ENCODE assay signal across 20 cellular contexts in the genomic region with DNA sequence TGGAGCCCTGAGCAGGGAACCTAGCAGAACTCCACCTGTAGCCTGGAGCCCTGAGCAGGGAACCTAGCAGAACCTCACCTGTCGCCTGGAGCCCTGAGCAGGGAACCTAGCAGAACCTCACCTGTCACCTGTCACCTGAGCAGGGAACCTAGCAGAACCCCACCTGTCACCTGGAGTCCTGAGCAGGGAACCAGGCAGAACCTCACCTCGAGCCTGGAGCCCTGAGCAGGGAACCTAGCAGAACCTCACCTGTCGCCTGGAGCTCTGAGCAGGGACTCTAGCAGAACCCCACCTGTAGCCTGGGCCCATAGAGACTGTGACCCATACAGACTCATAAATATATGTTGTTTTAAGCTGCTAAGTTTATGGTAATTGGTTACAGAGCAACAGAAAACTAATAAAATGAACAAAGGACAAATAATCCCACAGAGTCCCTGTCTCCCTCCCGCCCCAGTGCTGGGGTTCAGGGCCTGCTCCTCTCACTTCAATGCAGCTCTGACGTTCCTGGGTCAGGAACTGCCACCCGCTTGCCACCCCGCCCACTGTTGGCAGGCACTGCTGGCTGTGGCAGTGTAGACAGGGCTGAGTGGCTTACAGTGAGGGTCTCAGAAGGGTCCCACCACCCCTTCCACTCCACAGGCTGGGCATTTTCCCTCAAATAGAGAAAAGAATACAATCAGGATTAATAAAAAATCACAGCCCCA.
DNase-seq lines count a peak whose midpoint lies in the region; ATAC-seq and TF ChIP-seq lines count a peak whose summit lies in the region.
"Had no signal": no experiment of that assay in that cellular context is flagged by ENCODE, and none has a peak within 500 bp of the region (broad histone marks: within the 10 kb centered on the region; RNA-seq: fewer than 3 reads in every experiment).

No MANE protein-coding gene starts in this region.

- peaks cover 40% of the 10 kb centered on the region for H3K4me1 Mint-ChIP-seq in activated naive CD4-positive, alpha-beta T cell treated with anti-CD3 and anti-CD28 coated beads, Interleukin-2, amount 50 U/mL, for 24 hours
- no peaks in the 10 kb centered on the region for H3K4me1 Mint-ChIP-seq in activated naive CD4-positive, alpha-beta T cell treated with anti-CD3 and anti-CD28 coated beads, Interleukin-2, amount 10 ng/mL, durations not matched to agents 7 days and 5 days
- peaks cover 40% of the 10 kb centered on the region for H3K4me1 Mint-ChIP-seq in activated T-helper 17 cell treated with anti-CD3 and anti-CD28 coated beads, Interleukin-2, amount 50 U/mL, for 72 hours
- peaks cover 43% of the 10 kb centered on the region for H3K4me1 Mint-ChIP-seq in stimulated activated naive CD8-positive, alpha-beta T cell treated with anti-CD3 and anti-CD28 coated beads, Interleukin-15, amount 100 ng/mL, for 72 hours
- H3K4me1 Mint-ChIP-seq: CD14-positive monocyte had no signal

- H3K4me3 Mint-ChIP-seq in activated naive CD4-positive, alpha-beta T cell treated with anti-CD3 and anti-CD28 coated beads, Interleukin-2, amount 50 U/mL, for 24 hours: no peak overlapping the region
- H3K4me3 Mint-ChIP-seq in activated naive CD4-positive, alpha-beta T cell treated with anti-CD3 and anti-CD28 coated beads, Interleukin-2, amount 10 ng/mL, durations not matched to agents 7 days and 5 days: no peak overlapping the region
- H3K4me3 Mint-ChIP-seq in activated T-helper 17 cell treated with anti-CD3 and anti-CD28 coated beads, Interleukin-2, amount 50 U/mL, for 72 hours: peak overlapping the region; percentile 29
- H3K4me3 Mint-ChIP-seq in stimulated activated naive CD8-positive, alpha-beta T cell treated with anti-CD3 and anti-CD28 coated beads, Interleukin-15, amount 100 ng/mL, for 72 hours: no peak overlapping the region
- H3K4me3 Mint-ChIP-seq: CD14-positive monocyte had no signal

- CTCF ChIA-PET in activated naive CD4-positive, alpha-beta T cell treated with anti-CD3 and anti-CD28 coated beads, Interleukin-2, amount 10 ng/mL, durations not matched to agents 7 days and 5 days (lab: Charles Lee): interaction anchor here (1.4 kb wide), 1 partner anchor 9 kb away, joined by 4 read pairs; no protein-coding TSS in a partner anchor

- no peak for TF ChIP-seq CTCF in psoas muscle (IDR thresholded peaks at IDR 0.05)

- no peaks in the 10 kb centered on the region for H3K27me3 Mint-ChIP-seq in activated naive CD4-positive, alpha-beta T cell treated with anti-CD3 and anti-CD28 coated beads, Interleukin-2, amount 50 U/mL, for 24 hours
- no peaks in the 10 kb centered on the region for H3K27me3 Mint-ChIP-seq in activated naive CD4-positive, alpha-beta T cell treated with anti-CD3 and anti-CD28 coated beads, Interleukin-2, amount 10 ng/mL, durations not matched to agents 7 days and 5 days
- no peaks in the 10 kb centered on the region for H3K27me3 Mint-ChIP-seq in activated T-helper 17 cell treated with anti-CD3 and anti-CD28 coated beads, Interleukin-2, amount 50 U/mL, for 72 hours
- H3K27me3 Mint-ChIP-seq in stimulated activated naive CD8-positive, alpha-beta T cell treated with anti-CD3 and anti-CD28 coated beads, Interleukin-15, amount 100 ng/mL, for 72 hours: no peaks in the 10 kb centered on the region

- H3K27me3 ChIP-seq in psoas muscle (ENCODE audit: insufficient read depth in 3 of 3, low read length in 2 of 3): no peaks in the 10 kb centered on the region

- no peak for ATAC-seq in activated T-helper 17 cell treated with anti-CD3 and anti-CD28 coated beads, Interleukin-2, amount 50 U/mL, for 72 hours (replicated peaks)
- ATAC-seq in stimulated activated naive CD8-positive, alpha-beta T cell treated with anti-CD3 and anti-CD28 coated beads, Interleukin-15, amount 100 ng/mL, for 72 hours: no peak
- ATAC-seq in psoas muscle: no peak
- ATAC-seq: Panc1 had no signal

- peak overlapping the region; percentile 38 for H3K27ac Mint-ChIP-seq in activated naive CD4-positive, alpha-beta T cell treated with anti-CD3 and anti-CD28 coated beads, Interleukin-2, amount 50 U/mL, for 24 hours
- no peak overlapping the region for H3K27ac Mint-ChIP-seq in activated naive CD4-positive, alpha-beta T cell treated with anti-CD3 and anti-CD28 coated beads, Interleukin-2, amount 10 ng/mL, durations not matched to agents 7 days and 5 days
- H3K27ac Mint-ChIP-seq in activated T-helper 17 cell treated with anti-CD3 and anti-CD28 coated beads, Interleukin-2, amount 50 U/mL, for 72 hours: peak overlapping the region; percentile 90
- H3K27ac Mint-ChIP-seq in stimulated activated naive CD8-positive, alpha-beta T cell treated with anti-CD3 and anti-CD28 coated beads, Interleukin-15, amount 100 ng/mL, for 72 hours: peak overlapping the region; percentile 64 to 92

- no peak overlapping the region for H3K27ac ChIP-seq in psoas muscle

- H3K4me3 ChIP-seq in psoas muscle: no peak overlapping the region

- peaks cover 24% of the 10 kb centered on the region for H3K36me3 Mint-ChIP-seq in activated naive CD4-positive, alpha-beta T cell treated with anti-CD3 and anti-CD28 coated beads, Interleukin-2, amount 50 U/mL, for 24 hours
- peaks cover 27% of the 10 kb centered on the region for H3K36me3 Mint-ChIP-seq in activated naive CD4-positive, alpha-beta T cell treated with anti-CD3 and anti-CD28 coated beads, Interleukin-2, amount 10 ng/mL, durations not matched to agents 7 days and 5 days
- H3K36me3 Mint-ChIP-seq in activated T-helper 17 cell treated with anti-CD3 and anti-CD28 coated beads, Interleukin-2, amount 50 U/mL, for 72 hours (ENCODE audit: low read depth): peaks cover 53% of the 10 kb centered on the region

- H3K9me3 Mint-ChIP-seq in activated naive CD4-positive, alpha-beta T cell treated with anti-CD3 and anti-CD28 coated beads, Interleukin-2, amount 50 U/mL, for 24 hours: no peaks in the 10 kb centered on the region
- H3K9me3 Mint-ChIP-seq in activated naive CD4-positive, alpha-beta T cell treated with anti-CD3 and anti-CD28 coated beads, Interleukin-2, amount 10 ng/mL, durations not matched to agents 7 days and 5 days: peaks cover 12% of the 10 kb centered on the region
- peaks cover 4% of the 10 kb centered on the region for H3K9me3 Mint-ChIP-seq in activated T-helper 17 cell treated with anti-CD3 and anti-CD28 coated beads, Interleukin-2, amount 50 U/mL, for 72 hours
- peaks cover 8% of the 10 kb centered on the region in 2 donors for H3K9me3 Mint-ChIP-seq in stimulated activated naive CD8-positive, alpha-beta T cell treated with anti-CD3 and anti-CD28 coated beads, Interleukin-15, amount 100 ng/mL, for 72 hours

- intact Hi-C loops in psoas muscle (cut with DNase I): no loop called here

- no peaks in the 10 kb centered on the region for H3K9me3 ChIP-seq in psoas muscle
- H3K9me3 ChIP-seq: Caco-2 had no signal

- H3K4me1 ChIP-seq in psoas muscle: no peaks in the 10 kb centered on the region
- H3K4me1 ChIP-seq: Caco-2 had no signal

- no peaks in the 10 kb centered on the region for H3K36me3 ChIP-seq in psoas muscle (ENCODE audit: insufficient read depth in 1 of 2, low read depth in 1 of 2)

- 87 to 91% (median 87%) methylated on average over 7 of the region's 7 CpGs for WGBS in psoas muscle, 3 donors

- DNase-seq in activated naive CD4-positive, alpha-beta T cell treated with anti-CD3 and anti-CD28 coated beads, Interleukin-2, amount 10 ng/mL, durations not matched to agents 7 days and 5 days: no peak
- DNase-seq in mesenteric fat pad (ENCODE audit: low spot score) (peak; percentile 59), epidermal melanocyte (ENCODE audit: insufficient read length, low spot score) (no peak), psoas muscle (no peak), NCI-H1048 (lab: John Stamatoyannopoulos, UW) (no peak)
- no peak for DNase-seq in stimulated activated naive CD8-positive, alpha-beta T cell treated with anti-CD3 and anti-CD28 coated beads, Interleukin-15, amount 100 ng/mL, for 72 hours
- DNase-seq: ACHN, AML-193, DMS153, EL, GOT3, KBM-7, NCI-H1436, NCI-H2029 treated with DMSO at 0.1 percent for 48 hours, NCI-H510A treated with DMSO at 0.1 percent for 48 hours had no signal
